ENCODE assay signal across 1 cellular context in the genomic region with DNA sequence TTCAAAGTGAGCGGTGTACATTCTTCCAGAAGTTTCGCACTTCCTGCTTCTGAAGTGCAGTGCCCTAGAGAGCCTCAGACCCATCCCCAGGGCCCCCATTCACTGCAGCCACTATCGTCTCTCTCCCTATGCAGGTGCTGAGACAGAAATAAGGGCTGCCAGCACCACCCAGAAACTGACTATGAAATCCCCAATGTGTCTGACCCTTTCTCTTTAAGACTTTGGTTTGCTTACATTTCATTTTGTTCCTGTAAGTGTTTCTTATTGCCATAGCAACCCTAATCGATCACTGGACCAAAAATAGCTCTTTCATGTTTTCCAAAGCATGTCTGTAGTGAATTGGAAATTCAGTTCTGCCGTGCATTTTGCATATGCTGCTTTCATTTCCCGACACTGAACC.
TF ChIP-seq lines count a peak whose summit lies in the region.

No MANE protein-coding gene starts in this region.

TF ChIP-seq in K562, 482 proteins besides CTCF, POLR2A, EP300 and RAD21 (continued from another document):
- TF ChIP-seq, protein P1, sequence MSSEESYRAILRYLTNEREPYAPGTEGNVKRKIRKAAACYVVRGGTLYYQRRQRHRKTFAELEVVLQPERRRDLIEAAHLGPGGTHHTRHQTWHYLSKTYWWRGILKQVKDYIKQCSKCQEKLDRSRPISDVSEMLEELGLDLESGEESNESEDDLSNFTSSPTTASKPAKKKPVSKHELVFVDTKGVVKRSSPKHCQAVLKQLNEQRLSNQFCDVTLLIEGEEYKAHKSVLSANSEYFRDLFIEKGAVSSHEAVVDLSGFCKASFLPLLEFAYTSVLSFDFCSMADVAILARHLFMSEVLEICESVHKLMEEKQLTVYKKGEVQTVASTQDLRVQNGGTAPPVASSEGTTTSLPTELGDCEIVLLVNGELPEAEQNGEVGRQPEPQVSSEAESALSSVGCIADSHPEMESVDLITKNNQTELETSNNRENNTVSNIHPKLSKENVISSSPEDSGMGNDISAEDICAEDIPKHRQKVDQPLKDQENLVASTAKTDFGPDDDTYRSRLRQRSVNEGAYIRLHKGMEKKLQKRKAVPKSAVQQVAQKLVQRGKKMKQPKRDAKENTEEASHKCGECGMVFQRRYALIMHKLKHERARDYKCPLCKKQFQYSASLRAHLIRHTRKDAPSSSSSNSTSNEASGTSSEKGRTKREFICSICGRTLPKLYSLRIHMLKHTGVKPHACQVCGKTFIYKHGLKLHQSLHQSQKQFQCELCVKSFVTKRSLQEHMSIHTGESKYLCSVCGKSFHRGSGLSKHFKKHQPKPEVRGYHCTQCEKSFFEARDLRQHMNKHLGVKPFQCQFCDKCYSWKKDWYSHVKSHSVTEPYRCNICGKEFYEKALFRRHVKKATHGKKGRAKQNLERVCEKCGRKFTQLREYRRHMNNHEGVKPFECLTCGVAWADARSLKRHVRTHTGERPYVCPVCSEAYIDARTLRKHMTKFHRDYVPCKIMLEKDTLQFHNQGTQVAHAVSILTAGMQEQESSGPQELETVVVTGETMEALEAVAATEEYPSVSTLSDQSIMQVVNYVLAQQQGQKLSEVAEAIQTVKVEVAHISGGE (CRISPR knock-in tag; IDR thresholded peaks at IDR 0.05): no peak
- TF ChIP-seq, protein P2, sequence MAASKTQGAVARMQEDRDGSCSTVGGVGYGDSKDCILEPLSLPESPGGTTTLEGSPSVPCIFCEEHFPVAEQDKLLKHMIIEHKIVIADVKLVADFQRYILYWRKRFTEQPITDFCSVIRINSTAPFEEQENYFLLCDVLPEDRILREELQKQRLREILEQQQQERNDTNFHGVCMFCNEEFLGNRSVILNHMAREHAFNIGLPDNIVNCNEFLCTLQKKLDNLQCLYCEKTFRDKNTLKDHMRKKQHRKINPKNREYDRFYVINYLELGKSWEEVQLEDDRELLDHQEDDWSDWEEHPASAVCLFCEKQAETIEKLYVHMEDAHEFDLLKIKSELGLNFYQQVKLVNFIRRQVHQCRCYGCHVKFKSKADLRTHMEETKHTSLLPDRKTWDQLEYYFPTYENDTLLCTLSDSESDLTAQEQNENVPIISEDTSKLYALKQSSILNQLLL (CRISPR knock-in tag; IDR thresholded peaks at IDR 0.05; ENCODE audit: borderline replicate concordance): no peak
- TF ChIP-seq, protein P3, sequence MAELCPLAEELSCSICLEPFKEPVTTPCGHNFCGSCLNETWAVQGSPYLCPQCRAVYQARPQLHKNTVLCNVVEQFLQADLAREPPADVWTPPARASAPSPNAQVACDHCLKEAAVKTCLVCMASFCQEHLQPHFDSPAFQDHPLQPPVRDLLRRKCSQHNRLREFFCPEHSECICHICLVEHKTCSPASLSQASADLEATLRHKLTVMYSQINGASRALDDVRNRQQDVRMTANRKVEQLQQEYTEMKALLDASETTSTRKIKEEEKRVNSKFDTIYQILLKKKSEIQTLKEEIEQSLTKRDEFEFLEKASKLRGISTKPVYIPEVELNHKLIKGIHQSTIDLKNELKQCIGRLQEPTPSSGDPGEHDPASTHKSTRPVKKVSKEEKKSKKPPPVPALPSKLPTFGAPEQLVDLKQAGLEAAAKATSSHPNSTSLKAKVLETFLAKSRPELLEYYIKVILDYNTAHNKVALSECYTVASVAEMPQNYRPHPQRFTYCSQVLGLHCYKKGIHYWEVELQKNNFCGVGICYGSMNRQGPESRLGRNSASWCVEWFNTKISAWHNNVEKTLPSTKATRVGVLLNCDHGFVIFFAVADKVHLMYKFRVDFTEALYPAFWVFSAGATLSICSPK (IDR thresholded peaks at IDR 0.05; ENCODE audit: borderline replicate concordance): no peak
- TF ChIP-seq MEF2A (IDR thresholded peaks at IDR 0.05; ENCODE audit: control insufficient read depth, low read depth, low read length): no peak
- no peak for TF ChIP-seq HNRNPH1 (optimal IDR thresholded peaks at IDR 0.05; ENCODE audit: low read depth, low read length)
- TF ChIP-seq RFX1 (IDR thresholded peaks at IDR 0.05): peak; percentile 19; the same call in 1 of the 2 replicates
- TF ChIP-seq ZNF282 (CRISPR knock-in tag; IDR thresholded peaks at IDR 0.05): no peak
TF ChIP-seq in K562: peak in this region for 1.
